8 cellular contexts compared by ENCODE assay signal in the genomic region with DNA sequence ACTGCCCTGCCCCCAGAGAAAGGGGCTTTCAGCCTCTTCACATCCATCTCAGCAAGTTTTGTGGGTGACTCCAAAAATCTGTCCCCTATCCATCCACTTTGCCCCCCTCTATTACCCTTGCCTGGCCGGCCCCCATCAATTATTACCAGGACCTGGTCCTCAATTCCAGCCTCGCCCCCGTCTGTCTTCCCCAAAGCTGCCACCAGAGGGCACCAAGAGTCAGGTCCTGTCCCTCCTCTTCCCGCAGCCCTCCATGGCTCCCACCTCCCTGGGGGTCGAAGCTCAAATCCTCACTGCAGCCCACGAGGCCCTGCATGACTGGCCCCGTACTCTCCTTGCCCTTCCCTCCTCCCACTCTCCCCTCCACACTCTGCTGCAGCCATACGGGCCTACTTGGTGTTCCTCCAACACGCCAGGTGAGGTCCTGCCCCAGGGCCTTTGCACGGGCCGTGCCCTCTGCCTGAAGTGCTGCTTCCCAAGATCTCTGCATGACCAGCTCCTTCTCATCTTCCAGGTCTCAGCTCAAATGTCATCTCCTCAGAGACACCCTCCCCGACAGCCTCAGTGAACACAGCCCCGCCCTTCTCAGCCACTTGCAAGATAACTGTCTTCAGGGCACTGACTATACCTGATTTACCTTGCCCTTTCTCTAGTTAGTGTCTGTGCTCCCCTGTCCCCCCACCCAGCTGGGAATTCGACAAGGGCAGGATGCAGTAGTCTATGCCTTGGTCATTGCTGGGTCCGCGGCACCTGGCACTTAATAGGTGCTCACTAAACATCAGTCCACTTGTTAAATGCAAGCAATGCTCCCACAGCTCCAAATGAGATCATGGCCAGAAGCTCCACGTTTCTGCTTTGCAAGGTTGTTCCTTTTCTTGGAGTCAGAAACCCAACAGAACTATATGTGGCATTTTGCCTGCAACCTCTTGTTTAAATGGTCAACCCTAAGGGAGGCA. TPM values are rescaled to one million over a fixed set of nuclear protein-coding genes. Genes with fewer than 3 reads are reported as not detected.
DNase-seq lines count a peak whose midpoint lies in the region; ATAC-seq, FAIRE-seq and TF ChIP-seq lines count a peak whose summit lies in the region.

No MANE protein-coding gene starts in this region.

- no peak overlapping the region for H3K27ac Mint-ChIP-seq in activated T-cell treated with anti-CD3 and anti-CD28 coated beads, Interleukin-2, amount 50 U/mL, for 72 hours

- H3K27me3 ChIP-seq in parathyroid adenoma (ENCODE audit: control insufficient read depth, insufficient read depth, low read length) (no peaks in the 10 kb centered on the region), transverse colon (peaks cover 86% of the 10 kb centered on the region)

- peaks cover 18% of the 10 kb centered on the region for H3K4me1 Mint-ChIP-seq in activated T-cell treated with anti-CD3 and anti-CD28 coated beads, Interleukin-2, amount 50 U/mL, for 72 hours (ENCODE audit: low read depth)

- peaks cover 4% of the 10 kb centered on the region for H3K79me2 ChIP-seq in parathyroid adenoma

- no peak overlapping the region for H3K9ac ChIP-seq in parathyroid adenoma

- H3K4me1 ChIP-seq in parathyroid adenoma (peaks cover 4% of the 10 kb centered on the region), transverse colon (peaks cover 0 to 8% (median 4%) of the 10 kb centered on the region in 4 donors)

- no peak for TF ChIP-seq EP300 in transverse colon (IDR thresholded peaks at IDR 0.05; ENCODE audit: low read depth)

- peak overlapping the region; percentile 61 for H3K27ac ChIP-seq in parathyroid adenoma
- peak overlapping the region in 2 of 4 donors; percentile 6 to 26 for H3K27ac ChIP-seq in transverse colon

- peak; percentile 57 to 59 for ATAC-seq in activated T-cell treated with anti-CD3 and anti-CD28 coated beads, Interleukin-2, amount 50 U/mL, for 72 hours (replicated peaks in 1 of 2)
- ATAC-seq in GM19397 (IDR thresholded peaks at IDR 0.05; ENCODE audit: unreplicated experiment) (no peak), GM21737 (IDR thresholded peaks at IDR 0.05; ENCODE audit: unreplicated experiment) (no peak)

- H3K36me3 ChIP-seq in parathyroid adenoma (ENCODE audit: control insufficient read depth, insufficient read depth, low read length) (no peaks in the 10 kb centered on the region), transverse colon (no peaks in the 10 kb centered on the region)

- H3K4me3 Mint-ChIP-seq in activated T-cell treated with anti-CD3 and anti-CD28 coated beads, Interleukin-2, amount 50 U/mL, for 72 hours: peak overlapping the region in 1 of 2 donors; percentile 50

- WGBS in transverse colon (ENCODE audit: low coverage in 1 of 2), 2 donors: 48 to 100% methylated on average over 3 to 17 of the region's 17 CpGs

- FAIRE-seq in GM12891 (lab: Jason Lieb, UNC): peak; percentile 83

- no peak overlapping the region for H2AFZ ChIP-seq in parathyroid adenoma

- H3K36me3 Mint-ChIP-seq in activated T-cell treated with anti-CD3 and anti-CD28 coated beads, Interleukin-2, amount 50 U/mL, for 72 hours (ENCODE audit: insufficient read depth in 2 of 2): no peaks in the 10 kb centered on the region

- no peak for TF ChIP-seq POLR2A in GM12891 (IDR thresholded peaks at IDR 0.05; ENCODE audit: low read depth, low read length)
- TF ChIP-seq POLR2A in transverse colon (IDR thresholded peaks at IDR 0.05): no peak

- peak; percentile 76 for DNase-seq in GM12891 (ENCODE audit: insufficient read length, low spot score)
- peak; percentile 46 for DNase-seq in NCI-H460 (ENCODE audit: extremely low read depth, low read depth)
- peak; percentile 69 to 79 for DNase-seq in activated T-cell treated with anti-CD3 and anti-CD28 coated beads, Interleukin-2, amount 50 U/mL, for 72 hours
- peak in 1 of 2 donors; percentile 66 for DNase-seq in foreskin fibroblast
- DNase-seq in transverse colon: peak; percentile 68

- no peaks in the 10 kb centered on the region for H3K9me3 ChIP-seq in parathyroid adenoma (ENCODE audit: control insufficient read depth, low read length)
- H3K9me3 ChIP-seq in transverse colon: no peaks in the 10 kb centered on the region

- intact Hi-C loops in transverse colon (cut with DNase I; ENCODE audit: low total_unique reads): loop anchor here (5.0 kb wide), 1 partner anchor 61 kb away; the partner anchor contains the start of gene TNFAIP8L1

- peak; percentile 63 for TF ChIP-seq CTCF in foreskin fibroblast (IDR thresholded peaks at IDR 0.05; ENCODE audit: low read depth, low read length)
- TF ChIP-seq CTCF in parathyroid adenoma (IDR thresholded peaks at IDR 0.05): peak; percentile 53
- peak; percentile 65 to 74 (median 70) for TF ChIP-seq CTCF in transverse colon (IDR thresholded peaks at IDR 0.05)

- peaks cover 44% of the 10 kb centered on the region for H3K27me3 Mint-ChIP-seq in activated T-cell treated with anti-CD3 and anti-CD28 coated beads, Interleukin-2, amount 50 U/mL, for 72 hours (ENCODE audit: low read depth)

- H3K4me2 ChIP-seq in parathyroid adenoma (ENCODE audit: low read length): no peak overlapping the region

- no peaks in the 10 kb centered on the region for H3K9me3 Mint-ChIP-seq in activated T-cell treated with anti-CD3 and anti-CD28 coated beads, Interleukin-2, amount 50 U/mL, for 72 hours

- H3K4me3 ChIP-seq in foreskin fibroblast (ENCODE audit: low read depth in 1 of 2, low read length in 2 of 2) (no peak overlapping the region), parathyroid adenoma (ENCODE audit: low read depth, low read length) (no peak overlapping the region), transverse colon (no peak overlapping the region)

- in situ Hi-C loops in transverse colon (cut with MboI; ENCODE audit: low pct_ligation_motif_present in 1 of 4, low pct_unique_long_range_greater_than_20kb in 1 of 4, low sequenced_read_pairs in 3 of 4): loop anchor here in 3 of 4 donors (10.0 kb wide), 1 partner anchor 49 kb away; no protein-coding TSS in a partner anchor

TF ChIP-seq in GM12891, 5 proteins besides CTCF, POLR2A, EP300 and RAD21:
- no peak for TF ChIP-seq SPI1 (IDR thresholded peaks at IDR 0.05; ENCODE audit: low read depth, low read length)

RNA-seq across cellular contexts. Expression of gene SEMA6B, which starts 16.8 kb away (rescaled TPM):
- polyA plus RNA-seq in GM12891 (2012; ENCODE audit: low read depth, missing spikeins): 0.03 TPM
- 4.2 and 5.9 TPM in 2 replicates for total RNA-seq in NCI-H460 (2014; rRNA removed; shearing (Covaris generic))
- polyA plus RNA-seq in NCI-H460 (2014; cell fraction: nucleus; rRNA removed): 9.8 and 11.9 TPM in 2 replicates
- total RNA-seq in activated T-cell treated with anti-CD3 and anti-CD28 coated beads, Interleukin-2, amount 50 U/mL, for 72 hours: under 1 TPM; 0.05 to 0.19 TPM
- total RNA-seq in transverse colon: 1 to 10 TPM in 3 of 4 donors, under 1 TPM in 1; 1.00 to 4.1 (median 1.7) TPM

RNA-seq across cellular contexts. Expression of gene LRG1, which starts 36.4 kb away (rescaled TPM):
- polyA plus RNA-seq in GM12891 (2012; ENCODE audit: low read depth, missing spikeins): 1.4 TPM
- total RNA-seq in NCI-H460 (2014; rRNA removed; shearing (Covaris generic)): 0.15 TPM in 1 of 2 replicates, not detected in the other
- 0.12 TPM in 1 of 2 replicates, not detected in the other for polyA plus RNA-seq in NCI-H460 (2014; cell fraction: nucleus; rRNA removed)
- 1 to 10 TPM in 1 of 2 donors, under 1 TPM in 1; 0.67 to 2.3 TPM for total RNA-seq in activated T-cell treated with anti-CD3 and anti-CD28 coated beads, Interleukin-2, amount 50 U/mL, for 72 hours
- 10 to 100 TPM in 3 of 4 donors, 1 to 10 TPM in 1; 1.9 to 18.1 (median 14.4) TPM for total RNA-seq in transverse colon

RNA-seq across cellular contexts. Expression of gene PLIN5, which starts 41.2 kb away (rescaled TPM):
- polyA plus RNA-seq in GM12891 (2012; ENCODE audit: low read depth, missing spikeins): 0.24 TPM
- not detected in 2 replicates for total RNA-seq in NCI-H460 (2014; rRNA removed; shearing (Covaris generic))
- polyA plus RNA-seq in NCI-H460 (2014; cell fraction: nucleus; rRNA removed): 3.8 TPM in 1 of 2 replicates, not detected in the other
- under 1 TPM; 0.24 to 0.81 TPM for total RNA-seq in activated T-cell treated with anti-CD3 and anti-CD28 coated beads, Interleukin-2, amount 50 U/mL, for 72 hours
- 1 to 10 TPM in 3 of 4 donors, not detected in 1; 2.7 to 6.7 (median 6.0) TPM for total RNA-seq in transverse colon

RNA-seq across cellular contexts. Expression of gene PLIN4, which starts 58.0 kb away (rescaled TPM):
- polyA plus RNA-seq in GM12891 (2012; ENCODE audit: low read depth, missing spikeins): 0.54 TPM
- 0.02 and 0.06 TPM in 2 replicates for total RNA-seq in NCI-H460 (2014; rRNA removed; shearing (Covaris generic))
- 0.11 and 0.18 TPM in 2 replicates for polyA plus RNA-seq in NCI-H460 (2014; cell fraction: nucleus; rRNA removed)
- total RNA-seq in activated T-cell treated with anti-CD3 and anti-CD28 coated beads, Interleukin-2, amount 50 U/mL, for 72 hours: under 1 TPM; 0.05 to 0.12 TPM
- total RNA-seq in transverse colon: 10 to 100 TPM in 3 of 4 donors, 1 to 10 TPM in 1; 8.9 to 33.7 (median 22.2) TPM

Comparison
In these comparisons a context has a peak if more than half of its experiments do, and no peak if none do; other contexts are left out.
1. ATAC-seq: peak in activated T-cell treated with anti-CD3 and anti-CD28 coated beads, Interleukin-2, amount 50 U/mL, for 72 hours (2 of 2); none in GM19397 (single experiment) and GM21737 (single experiment).
2. Peak in every context shown above with its lines, with median percentiles within 50 percentile points of each other: CTCF ChIP-seq.